8 cellular contexts compared by ENCODE assay signal in genomic region chr17:17840751-17841591, GRCh38. TPM values are rescaled to one million over a fixed set of nuclear protein-coding genes. Genes with fewer than 3 reads are reported as not detected.
DNase-seq lines count a peak whose midpoint lies in the region; ATAC-seq, FAIRE-seq and TF ChIP-seq lines count a peak whose summit lies in the region.

No MANE protein-coding gene starts in this region.

- H3K9me2 ChIP-seq in SK-N-SH: no peaks in the 10 kb centered on the region

- peak overlapping the region; percentile 69; the same call in 1 of the 2 replicates for H3K9ac ChIP-seq in SK-N-SH

- peak overlapping the region; percentile 91 for H3K27ac Mint-ChIP-seq in activated T-cell treated with anti-CD3 and anti-CD28 coated beads, Interleukin-2, amount 50 U/mL, for 24 hours
- peak overlapping the region; percentile 60 to 97 (median 88) for H3K27ac Mint-ChIP-seq in naive thymus-derived CD8-positive, alpha-beta T cell

- peak overlapping the region in 1 of 2 experiments; percentile 50; a peak in 2 of 4 replicates for H3K4me3 ChIP-seq in SK-N-SH (ENCODE audit: low read depth in 2 of 2, low read length in 1 of 2)

- peaks cover 4% of the 10 kb centered on the region for H3K36me3 Mint-ChIP-seq in activated T-cell treated with anti-CD3 and anti-CD28 coated beads, Interleukin-2, amount 50 U/mL, for 24 hours (ENCODE audit: low read depth)
- H3K36me3 Mint-ChIP-seq in naive thymus-derived CD8-positive, alpha-beta T cell: peaks cover 0 to 2% (median 0%) of the 10 kb centered on the region in 3 donors

- WGBS in SK-N-SH (ENCODE audit: low lambda C conversion rate): 70% methylated on average over 7 of the region's 7 CpGs

- peaks cover 17% of the 10 kb centered on the region for H3F3A ChIP-seq in SK-N-SH (replicated peaks; ENCODE audit: insufficient read depth)

- CTCF ChIA-PET in SK-N-SH (lab: Yijun Ruan, JAX): interaction anchor here (0.6 to 8.1 kb wide), 11 partner anchors 8 to 193 kb away, joined by 3 to 48 read pairs (median 5); partner anchors contain the start of gene RAI1

- H4K20me1 ChIP-seq in SK-N-SH (ENCODE audit: insufficient read depth): no peaks in the 10 kb centered on the region

- POLR2A ChIA-PET in SK-N-SH (lab: Yijun Ruan, JAX): interaction anchor here (1.0 to 2.2 kb wide), 3 partner anchors 9 to 101 kb away, joined by 3 to 8 read pairs (median 4); no protein-coding TSS in a partner anchor
- POLR2A ChIA-PET in naive thymus-derived CD8-positive, alpha-beta T cell (lab: Charles Lee): interaction anchor here (0.8 to 2.7 kb wide), 6 partner anchors 9 to 91 kb away, joined by 3 to 25 read pairs (median 3); no protein-coding TSS in a partner anchor

- no peak for FAIRE-seq in urothelium cell line (lab: Jason Lieb, UNC)

- peaks cover 22 to 77% of the 10 kb centered on the region in 2 experiments; a peak in 3 of 4 replicates for H3K4me1 ChIP-seq in SK-N-SH (ENCODE audit: control insufficient read depth in 1 of 2, insufficient read depth in 2 of 2, low read depth in 1 of 2, low read length in 1 of 2)

- peaks cover 0 to 3% of the 10 kb centered on the region in 2 experiments for H3K36me3 ChIP-seq in SK-N-SH (replicated peaks in 1 of 2; ENCODE audit: control insufficient read depth in 1 of 2, insufficient read depth in 2 of 2, low read length in 1 of 2)

- peak overlapping the region; percentile 69 for H3K4me3 Mint-ChIP-seq in activated T-cell treated with anti-CD3 and anti-CD28 coated beads, Interleukin-2, amount 50 U/mL, for 24 hours
- peak overlapping the region; percentile 35 to 93 (median 81) for H3K4me3 Mint-ChIP-seq in naive thymus-derived CD8-positive, alpha-beta T cell

- TF ChIP-seq POLR2A in erythroblast (IDR thresholded peaks at IDR 0.05; ENCODE audit: low read length): no peak

- H3K4me1 Mint-ChIP-seq in activated T-cell treated with anti-CD3 and anti-CD28 coated beads, Interleukin-2, amount 50 U/mL, for 24 hours (ENCODE audit: low read depth): peaks cover 40% of the 10 kb centered on the region
- peaks cover 17 to 47% (median 43%) of the 10 kb centered on the region in 4 donors for H3K4me1 Mint-ChIP-seq in naive thymus-derived CD8-positive, alpha-beta T cell

- no peak for TF ChIP-seq RAD21 in SK-N-SH (IDR thresholded peaks at IDR 0.05; ENCODE audit: low read length)

- TF ChIP-seq EP300 in SK-N-SH (IDR thresholded peaks at IDR 0.05; ENCODE audit: borderline replicate concordance in 1 of 2, low read depth in 1 of 2, low read length in 1 of 2): no peak

- no peak for TF ChIP-seq CTCF in SK-N-SH (IDR thresholded peaks at IDR 0.05)

- no peaks in the 10 kb centered on the region for H3K27me3 Mint-ChIP-seq in activated T-cell treated with anti-CD3 and anti-CD28 coated beads, Interleukin-2, amount 50 U/mL, for 24 hours
- no peaks in the 10 kb centered on the region for H3K27me3 Mint-ChIP-seq in naive thymus-derived CD8-positive, alpha-beta T cell

- no peaks in the 10 kb centered on the region for H3K9me3 ChIP-seq in SK-N-SH

- H3K9me3 Mint-ChIP-seq in activated T-cell treated with anti-CD3 and anti-CD28 coated beads, Interleukin-2, amount 50 U/mL, for 24 hours: no peaks in the 10 kb centered on the region
- H3K9me3 Mint-ChIP-seq in naive thymus-derived CD8-positive, alpha-beta T cell: no peaks in the 10 kb centered on the region

- no peaks in the 10 kb centered on the region for H3K27me3 ChIP-seq in SK-N-SH (ENCODE audit: insufficient read depth)

- H3K79me2 ChIP-seq in SK-N-SH (ENCODE audit: insufficient read depth): no peaks in the 10 kb centered on the region

- no peak overlapping the region for H2AFZ ChIP-seq in SK-N-SH (ENCODE audit: low read depth)

- peak overlapping the region; percentile 88 to 98 for H3K27ac ChIP-seq in SK-N-SH (ENCODE audit: low read depth in 2 of 2, low read length in 1 of 2)

- DNase-seq in activated T-cell treated with anti-CD3 and anti-CD28 coated beads, Interleukin-2, amount 50 U/mL, for 24 hours: no peak
- DNase-seq in activated T-cell treated with anti-CD3 and anti-CD28 coated beads, Interleukin-2, amount 50 U/mL, for 48 hours: no peak
- DNase-seq in SK-N-SH (no peak), erythroblast (lab: John Stamatoyannopoulos, UW) (peak; percentile 63 to 74), COR-L47 (lab: John Stamatoyannopoulos, UW) (no peak), urothelium cell line (ENCODE audit: low spot score) (no peak)
- DNase-seq in naive thymus-derived CD8-positive, alpha-beta T cell: no peak

- peak overlapping the region; percentile 90; the same call in 1 of the 2 replicates for H3K4me2 ChIP-seq in SK-N-SH

- no peak for ATAC-seq in naive thymus-derived CD8-positive, alpha-beta T cell
- no peak for ATAC-seq in GM18868 (IDR thresholded peaks at IDR 0.05; ENCODE audit: unreplicated experiment)

TF ChIP-seq in SK-N-SH, 30 proteins besides CTCF, POLR2A, EP300 and RAD21 (continues in another document):
- TF ChIP-seq REST (IDR thresholded peaks at IDR 0.05; ENCODE audit: low read depth, low read length) (no peak), TCF12 (IDR thresholded peaks at IDR 0.05) (no peak), IRF3 (IDR thresholded peaks at IDR 0.05; ENCODE audit: low read depth, low read length) (no peak), MAX (IDR thresholded peaks at IDR 0.05; ENCODE audit: low read depth) (no peak), PBX3 (IDR thresholded peaks at IDR 0.05) (no peak), JUND (IDR thresholded peaks at IDR 0.05) (no peak), FOXJ3 (CRISPR knock-in tag; IDR thresholded peaks at IDR 0.05) (no peak), GATA2 (CRISPR knock-in tag; IDR thresholded peaks at IDR 0.05) (no peak), ELF1 (IDR thresholded peaks at IDR 0.05) (no peak), SMC3 (IDR thresholded peaks at IDR 0.05; ENCODE audit: low read depth, low read length) (no peak), MXI1 (IDR thresholded peaks at IDR 0.05; ENCODE audit: low read depth, low read length) (no peak), RFX5 (IDR thresholded peaks at IDR 0.05; ENCODE audit: low read length) (no peak), RXRA (IDR thresholded peaks at IDR 0.05; ENCODE audit: borderline replicate concordance, low read depth) (no peak), NRF1 (IDR thresholded peaks at IDR 0.05; ENCODE audit: low read depth, low read length) (no peak), MEF2A (IDR thresholded peaks at IDR 0.05; ENCODE audit: borderline replicate concordance, low read depth) (no peak), EZH2phosphoT487 (IDR thresholded peaks at IDR 0.05; ENCODE audit: borderline replicate concordance, low read depth) (no peak), SIN3A (IDR thresholded peaks at IDR 0.05; ENCODE audit: borderline replicate concordance, low read depth, low read length) (no peak), TAF1 (IDR thresholded peaks at IDR 0.05; ENCODE audit: borderline replicate concordance, low read depth, low read length) (no peak), FOXM1 (IDR thresholded peaks at IDR 0.05; ENCODE audit: low read depth) (no peak)

RNA-seq across cellular contexts. Expression of gene SREBF1, which starts 4.2 kb away (rescaled TPM):
- 15.9 and 20.4 TPM in 2 replicates for polyA plus RNA-seq in SK-N-SH (2012; rRNA removed)
- polyA plus RNA-seq in SK-N-SH (2012; cell fraction: cytosol; rRNA removed): 5.3 and 8.6 TPM in 2 replicates
- 92.2 and 140 TPM in 2 replicates for polyA plus RNA-seq in SK-N-SH (2012; cell fraction: nucleus; rRNA removed)
- 10 to 100 TPM; 40.6 to 43.8 TPM for total RNA-seq in naive thymus-derived CD8-positive, alpha-beta T cell
- 10 to 100 TPM; 16.3 to 57.0 (median 44.8) TPM for polyA plus RNA-seq in naive thymus-derived CD8-positive, alpha-beta T cell

Comparison
In these comparisons a context has a peak if more than half of its experiments do, and no peak if none do; other contexts are left out.
1. DNase-seq: peak in erythroblast (2 of 2); none in activated T-cell treated with anti-CD3 and anti-CD28 coated beads, Interleukin-2, amount 50 U/mL, for 24 hours (single experiment), activated T-cell treated with anti-CD3 and anti-CD28 coated beads, Interleukin-2, amount 50 U/mL, for 48 hours (0 of 2), SK-N-SH (single experiment), naive thymus-derived CD8-positive, alpha-beta T cell (0 of 10), COR-L47 (single experiment) and urothelium cell line (single experiment).